24 cellular contexts compared by ENCODE assay signal in the genomic region with DNA sequence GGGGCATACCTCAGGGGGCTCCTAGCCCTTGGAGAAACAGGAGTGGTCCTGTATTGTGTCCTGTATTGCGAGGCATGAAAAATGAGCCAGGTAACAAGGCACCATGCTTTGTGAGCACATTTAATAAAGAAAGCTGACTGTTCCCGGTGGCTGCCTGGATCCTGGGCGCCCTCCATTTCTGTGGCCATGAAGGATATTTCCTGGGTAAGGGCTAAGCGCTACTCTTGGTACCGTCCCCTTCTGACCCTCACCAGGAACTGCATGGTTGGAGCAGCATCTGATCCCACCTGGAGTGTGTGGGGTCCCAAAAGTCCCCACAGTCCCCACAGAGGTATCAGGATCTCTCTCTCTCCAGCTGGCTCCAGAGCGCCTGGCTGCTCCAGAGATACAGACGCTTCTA.
"Had no signal": no experiment of that assay in that cellular context is flagged by ENCODE, and none has a peak within 500 bp of the region (broad histone marks: within the 10 kb centered on the region; RNA-seq: fewer than 3 reads in every experiment).

No MANE protein-coding gene starts in this region.

- ATAC-seq: activated CD8-positive, alpha-beta T cell treated with anti-CD3 and anti-CD28 coated beads, Interleukin-2, amount 10 ng/mL, durations not matched to agents 7 days and 5 days; gastroesophageal sphincter; lower lobe of right lung; pancreas; stimulated activated naive B cell treated with anti-CD40 and anti-IgM and Interleukin-4, amounts not matched to agents 10 μg/mL and 1 μg/mL and 100 μg/mL, for 72 hours had no signal

- H3K27me3 ChIP-seq: adrenal gland, ascending aorta, gastroesophageal sphincter, heart left ventricle, pancreas, sigmoid colon, testis, uterus had no signal

- H3K36me3 Mint-ChIP-seq: activated naive CD8-positive, alpha-beta T cell; naive B cell had no signal

- H3K27me3 Mint-ChIP-seq: activated naive CD8-positive, alpha-beta T cell had no signal

- DNase-seq: activated CD4-positive, alpha-beta T cell treated with anti-CD3 and anti-CD28 coated beads, Interleukin-2, amount 50 U/mL, for 1 hour; activated CD8-positive, alpha-beta T cell treated with anti-CD3 and anti-CD28 coated beads, Interleukin-2, amount 10 ng/mL, durations not matched to agents 7 days and 5 days; activated gamma-delta T cell treated with Interleukin-2 at 50 U/mL for 16 hours; endodermal cell; lower lobe of right lung; naive B cell; stimulated activated CD4-positive, alpha-beta T cell treated with anti-CD3 and anti-CD28 coated beads, Interleukin-15, amount 100 ng/mL, for 24 hours; stimulated activated CD8-positive, alpha-beta memory T cell treated with anti-CD3 and anti-CD28 coated beads, Interleukin-4, amount 100 ng/mL, for 48 hours; stimulated activated naive B cell treated with anti-CD40 and anti-IgM and Interleukin-4, amounts not matched to agents 10 μg/mL and 1 μg/mL and 100 μg/mL, for 72 hours; testis; trophoblast cell; uterus had no signal

- H3K4me3 ChIP-seq: adrenal gland, ascending aorta, coronary artery, gastroesophageal sphincter, heart left ventricle, lower lobe of right lung, pancreas, sigmoid colon, smooth muscle cell, testis, uterus had no signal

- H3K9me3 ChIP-seq: adrenal gland, ascending aorta, gastroesophageal sphincter, heart left ventricle, lower lobe of right lung, pancreas, sigmoid colon, testis, uterus had no signal

- H3K4me3 Mint-ChIP-seq: activated CD8-positive, alpha-beta T cell treated with anti-CD3 and anti-CD28 coated beads, Interleukin-2, amount 10 ng/mL, durations not matched to agents 7 days and 5 days; activated naive CD8-positive, alpha-beta T cell; activated T-helper 1 cell treated with anti-CD3 and anti-CD28 coated beads, Interleukin-12 subunit alpha, Interleukin-12 subunit beta, Interleukin-2, Interleukin-4 antibody, amounts not matched to agents 30 ng/mL and 10 ng/mL and 1 ng/mL, durations not matched to agents 14 hours and 24 hours and 36 hours; endodermal cell; stimulated activated naive B cell treated with anti-CD40 and anti-IgM and Interleukin-4, amounts not matched to agents 10 μg/mL and 1 μg/mL and 100 μg/mL, for 72 hours had no signal

- H3K9me3 Mint-ChIP-seq: activated T-helper 1 cell treated with anti-CD3 and anti-CD28 coated beads, Interleukin-12 subunit alpha, Interleukin-12 subunit beta, Interleukin-2, Interleukin-4 antibody, amounts not matched to agents 30 ng/mL and 10 ng/mL and 1 ng/mL, durations not matched to agents 14 hours and 24 hours and 36 hours; endodermal cell; naive B cell; stimulated activated naive B cell treated with anti-CD40 and anti-IgM and Interleukin-4, amounts not matched to agents 10 μg/mL and 1 μg/mL and 100 μg/mL, for 72 hours had no signal

- H3K36me3 ChIP-seq: adrenal gland, lower lobe of right lung, pancreas, sigmoid colon, uterus had no signal

- H3K4me1 ChIP-seq: adrenal gland, gastroesophageal sphincter, heart left ventricle, lower lobe of right lung, pancreas, sigmoid colon, testis, uterus had no signal

- H3K27ac Mint-ChIP-seq: activated CD8-positive, alpha-beta T cell treated with anti-CD3 and anti-CD28 coated beads, Interleukin-2, amount 10 ng/mL, durations not matched to agents 7 days and 5 days; activated naive CD8-positive, alpha-beta T cell; activated T-helper 1 cell treated with anti-CD3 and anti-CD28 coated beads, Interleukin-12 subunit alpha, Interleukin-12 subunit beta, Interleukin-2, Interleukin-4 antibody, amounts not matched to agents 30 ng/mL and 10 ng/mL and 1 ng/mL, durations not matched to agents 14 hours and 24 hours and 36 hours; endodermal cell; naive B cell; stimulated activated naive B cell treated with anti-CD40 and anti-IgM and Interleukin-4, amounts not matched to agents 10 μg/mL and 1 μg/mL and 100 μg/mL, for 72 hours had no signal

- H3K27ac ChIP-seq: adrenal gland, ascending aorta, coronary artery, epithelial cell of prostate, gastroesophageal sphincter, heart left ventricle, lower lobe of right lung, pancreas, sigmoid colon, testis, uterus, VCaP had no signal

- H3K4me1 Mint-ChIP-seq: stimulated activated naive B cell treated with anti-CD40 and anti-IgM and Interleukin-4, amounts not matched to agents 10 μg/mL and 1 μg/mL and 100 μg/mL, for 72 hours had no signal
